In genomic region chr6:1542764-1543163, GRCh38 we compare ENCODE assay signal across 22 cellular contexts.
A peak's percentile ranks its signal among the peaks of the same experiment; 100 is the strongest.
DNase-seq lines count a peak whose midpoint lies in the region; ATAC-seq, FAIRE-seq and TF ChIP-seq lines count a peak whose summit lies in the region.
"Had no signal": no experiment of that assay in that cellular context is flagged by ENCODE, and none has a peak within 500 bp of the region (broad histone marks: within the 10 kb centered on the region; RNA-seq: fewer than 3 reads in every experiment).

No MANE protein-coding gene starts in this region.

- no peak overlapping the region for H2BK15ac ChIP-seq in H1 (ENCODE audit: low read length)

- no peak overlapping the region for H2BK5ac ChIP-seq in H1 (ENCODE audit: low read depth, low read length)

- TF ChIP-seq RAD21 in H1 (IDR thresholded peaks at IDR 0.05 in 1 of 2, conservative IDR thresholded peaks at IDR 0.05 in 1 of 2; ENCODE audit: low read depth in 2 of 2, low read length in 2 of 2), result no peak

- 70% methylated on average over 3 of the region's 3 CpGs; no CpG with 5 or more reads in 1 of the 2 experiments for WGBS in H1 (ENCODE audit: extremely low coverage in 1 of 2, insufficient coverage in 1 of 2, insufficient read length in 1 of 2, insufficient replicate concordance in 2 of 2, low coverage in 1 of 2, low lambda C conversion rate in 2 of 2, missing lambda C conversion rate in 1 of 2), 2 experiments

- no peaks in the 10 kb centered on the region for H3K27me3 Mint-ChIP-seq in CD4-positive, alpha-beta T cell
- H3K27me3 Mint-ChIP-seq in WTC11 (ENCODE audit: low read depth), result peaks cover 14% of the 10 kb centered on the region; the same call in 1 of the 2 replicates

- no peak overlapping the region for H3K9ac ChIP-seq in H1 (replicated peaks in 1 of 4; ENCODE audit: extremely low read depth in 1 of 4, low read depth in 3 of 4, low read length in 3 of 4)
- H3K9ac ChIP-seq: BLaER1 had no signal

- DNase-seq in CD4-positive, alpha-beta T cell, result no peak
- DNase-seq in WTC11 (ENCODE audit: low spot score) (no peak), H1 (ENCODE audit: low read depth in 1 of 2, low spot score in 2 of 2) (no peak), vagina (ENCODE audit: extremely low spot score in 2 of 2) (no peak), ACHN (no peak)
- DNase-seq in stimulated activated naive CD4-positive, alpha-beta T cell treated with Interleukin-2 at 50 U/mL for 16 hours (lab: John Stamatoyannopoulos, UW), result no peak
- DNase-seq: BE2C; C1 segment of cervical spinal cord; Caco-2; Calu3; CD4-positive, CD25-positive, alpha-beta regulatory T cell; CD8-positive, alpha-beta T cell; DMS79 treated with DMSO at 0.1 percent for 48 hours; GF-D8 had no signal

- no peak for TF ChIP-seq POLR2A in H1 (IDR thresholded peaks at IDR 0.05; ENCODE audit: control extremely low read depth in 1 of 2, low read depth in 2 of 2, low read length in 2 of 2)
- no peak for TF ChIP-seq POLR2A in vagina (IDR thresholded peaks at IDR 0.05)

- no peak for TF ChIP-seq EP300 in H1 (IDR thresholded peaks at IDR 0.05; ENCODE audit: borderline replicate concordance in 1 of 2, low read depth in 2 of 2, low read length in 2 of 2)

- no peaks in the 10 kb centered on the region for H3K79me1 ChIP-seq in H1 (ENCODE audit: low read depth, low read length)

- CTCF ChIA-PET in CD4-positive, alpha-beta T cell (lab: Charles Lee), result interaction anchor here (1.2 to 2.2 kb wide), 2 partner anchors 9 to 19 kb away, joined by 3 to 5 read pairs; no protein-coding TSS in a partner anchor
- CTCF ChIA-PET in WTC11 (lab: Charles Lee) (interaction anchor here (1.5 kb wide), 1 partner anchor 9 kb away, joined by 7 read pairs; no protein-coding TSS in a partner anchor), H1 (lab: Charles Lee; ENCODE audit: partially characterized antibody) (interaction anchor here (1.5 to 1.9 kb wide), 2 partner anchors 10 to 14 kb away, joined by 4 to 6 read pairs; no protein-coding TSS in a partner anchor)

- TF ChIP-seq CTCF in CD4-positive, alpha-beta T cell (IDR thresholded peaks at IDR 0.05), result no peak
- TF ChIP-seq CTCF in WTC11 (IDR thresholded peaks at IDR 0.05) (no peak), H1 (IDR thresholded peaks at IDR 0.05; ENCODE audit: control extremely low read depth in 1 of 3, insufficient read depth in 1 of 3, low read depth in 1 of 3, low read length in 3 of 3) (no peak), vagina (IDR thresholded peaks at IDR 0.05) (no peak)

- H3K4me1 Mint-ChIP-seq in CD4-positive, alpha-beta T cell (ENCODE audit: low read depth), result peaks cover 21% of the 10 kb centered on the region
- H3K4me1 Mint-ChIP-seq in WTC11, result peaks cover 6% of the 10 kb centered on the region
- H3K4me1 Mint-ChIP-seq: CD14-positive monocyte had no signal

- H2AFZ ChIP-seq in H1 (ENCODE audit: low read length), result no peak overlapping the region

- no peak overlapping the region for H3K4ac ChIP-seq in H1 (replicated peaks; ENCODE audit: insufficient read length, low read depth, low read length)

- no peak overlapping the region for H4K5ac ChIP-seq in H1 (ENCODE audit: insufficient read length, low read depth, low read length)

- no peaks in the 10 kb centered on the region; a peak in 1 of 7 replicates for H3K4me1 ChIP-seq in H1 (replicated peaks in 1 of 4; ENCODE audit: control insufficient read depth in 3 of 4, insufficient read depth in 4 of 4, low read length in 3 of 4)
- H3K4me1 ChIP-seq in vagina, result no peaks in the 10 kb centered on the region
- H3K4me1 ChIP-seq: A549, BE2C, BLaER1, Caco-2 had no signal

- POLR2A ChIA-PET in CD4-positive, alpha-beta T cell (lab: Charles Lee), result interaction anchor here (0.9 to 2.0 kb wide), 4 partner anchors 10 to 15 kb away, joined by 3 to 7 read pairs (median 4); no protein-coding TSS in a partner anchor
- POLR2A ChIA-PET in WTC11 (lab: Charles Lee) (no interaction called here), H1 (lab: Charles Lee; ENCODE audit: partially characterized antibody) (no interaction called here)

- in situ Hi-C loops in ACHN (cut with HindIII; ENCODE audit: low pct_ligation_motif_present, low pct_unique_long_range_greater_than_20kb, low sequenced_read_pairs), result no loop called here

- no peak overlapping the region for H3K18ac ChIP-seq in H1 (ENCODE audit: extremely low read depth, low read length)

- H3K27ac Mint-ChIP-seq in CD4-positive, alpha-beta T cell, result peak overlapping the region; percentile 20
- no peak overlapping the region for H3K27ac Mint-ChIP-seq in WTC11
- H3K27ac Mint-ChIP-seq: CD14-positive monocyte; CD4-positive, CD25-positive, alpha-beta regulatory T cell; CD8-positive, alpha-beta T cell had no signal

- no peak overlapping the region for H4K91ac ChIP-seq in H1 (replicated peaks; ENCODE audit: insufficient read length, low read length)

- FAIRE-seq in H1 (lab: Jason Lieb, UNC), result no peak
- FAIRE-seq: A549, D721Med, G401.6, GM12891, GM19239 had no signal

- no peak overlapping the region for H2BK20ac ChIP-seq in H1 (ENCODE audit: low read length)

- H3K23ac ChIP-seq in H1 (ENCODE audit: insufficient read length), result no peak overlapping the region

- H3K9me3 ChIP-seq in CD4-positive, alpha-beta T cell (ENCODE audit: control insufficient read depth, low read length), result no peaks in the 10 kb centered on the region
- H3K9me3 ChIP-seq in H1 (ENCODE audit: insufficient read depth in 2 of 2, low read depth in 1 of 2, low read length in 1 of 2) (0 out of 4 replicates have a peak, but pooled peaks cover 0 to 4% of the 10 kb centered on the region in 2 experiments), vagina (no peaks in the 10 kb centered on the region)
- H3K9me3 ChIP-seq: A549, BE2C, Caco-2 had no signal

- H3K14ac ChIP-seq in H1 (ENCODE audit: insufficient read length), result no peak overlapping the region

- H4K8ac ChIP-seq in H1 (ENCODE audit: extremely low read depth, insufficient read depth, low read length), result no peak overlapping the region

- H4K20me1 ChIP-seq in H1 (replicated peaks in 1 of 2; ENCODE audit: control insufficient read depth in 1 of 2, insufficient read depth in 2 of 2, low read length in 2 of 2), result no peaks in the 10 kb centered on the region
- H4K20me1 ChIP-seq: BLaER1 had no signal

- H2BK120ac ChIP-seq in H1 (replicated peaks; ENCODE audit: low read depth, low read length), result no peak overlapping the region

- H2BK12ac ChIP-seq in H1 (ENCODE audit: low read depth, low read length), result no peak overlapping the region

- no peak overlapping the region for H3K56ac ChIP-seq in H1 (replicated peaks; ENCODE audit: insufficient read length, low read depth, low read length)

- H3K79me2 ChIP-seq in H1 (ENCODE audit: control insufficient read depth in 1 of 2, insufficient read depth in 2 of 2, low read length in 2 of 2), result no peaks in the 10 kb centered on the region

- H2AK5ac ChIP-seq in H1 (ENCODE audit: low read depth, low read length), result no peak overlapping the region

- H3K27ac ChIP-seq in CD4-positive, alpha-beta T cell (ENCODE audit: low read depth, low read length), result no peak overlapping the region
- H3K27ac ChIP-seq in H1 (ENCODE audit: low read depth, low read length), result no peak overlapping the region
- no peak overlapping the region for H3K27ac ChIP-seq in vagina
- H3K27ac ChIP-seq: 22Rv1, A549, BLaER1 had no signal

- H3K4me2 ChIP-seq in H1 (ENCODE audit: insufficient read depth in 1 of 2, low read depth in 2 of 2, low read length in 2 of 2), result no peak overlapping the region
- H3K4me2 ChIP-seq: A549, BLaER1 had no signal

- intact Hi-C loops in CD4-positive, alpha-beta T cell (cut with DNase I, micrococcal nuclease), result no loop called here
- intact Hi-C loops in vagina (cut with DNase I), result no loop called here

- H3K4me3 Mint-ChIP-seq in CD4-positive, alpha-beta T cell, result no peak overlapping the region
- no peak overlapping the region for H3K4me3 Mint-ChIP-seq in WTC11
- H3K4me3 Mint-ChIP-seq: CD14-positive monocyte; CD4-positive, CD25-positive, alpha-beta regulatory T cell; CD8-positive, alpha-beta T cell had no signal

- H3K23me2 ChIP-seq in H1 (ENCODE audit: low read depth, low read length), result peaks cover 4% of the 10 kb centered on the region; the same call in 1 of the 2 replicates

- H3K36me3 ChIP-seq in H1 (ENCODE audit: control insufficient read depth in 2 of 4, insufficient read depth in 4 of 4, low read length in 3 of 4) (no peaks in the 10 kb centered on the region), vagina (no peaks in the 10 kb centered on the region)
- H3K36me3 ChIP-seq: BE2C had no signal

- peaks cover 32% of the 10 kb centered on the region for H3K36me3 Mint-ChIP-seq in CD4-positive, alpha-beta T cell (ENCODE audit: low read depth)
- no peaks in the 10 kb centered on the region for H3K36me3 Mint-ChIP-seq in WTC11
- H3K36me3 Mint-ChIP-seq: CD8-positive, alpha-beta T cell had no signal

- H3K27me3 ChIP-seq in CD4-positive, alpha-beta T cell (ENCODE audit: control insufficient read depth, insufficient read depth, low read length), result no peaks in the 10 kb centered on the region
- H3K27me3 ChIP-seq in H1 (replicated peaks in 1 of 4; ENCODE audit: control insufficient read depth in 3 of 4, extremely low read depth in 1 of 4, insufficient read depth in 3 of 4, low read length in 3 of 4), result no peaks in the 10 kb centered on the region; a peak in 1 of 7 replicates
- H3K27me3 ChIP-seq in vagina, result no peaks in the 10 kb centered on the region
- H3K27me3 ChIP-seq: BLaER1 had no signal

- H3K4me3 ChIP-seq in H1 (ENCODE audit: extremely low read depth in 1 of 4, insufficient read depth in 2 of 4, low read depth in 3 of 4, low read length in 4 of 4), result no peak overlapping the region
- no peak overlapping the region for H3K4me3 ChIP-seq in vagina
- H3K4me3 ChIP-seq: A549, BLaER1 had no signal

- peaks cover 2% of the 10 kb centered on the region for H3K9me3 Mint-ChIP-seq in CD4-positive, alpha-beta T cell
- H3K9me3 Mint-ChIP-seq in WTC11, result peaks cover 23% of the 10 kb centered on the region

- no peak for ATAC-seq in CD4-positive, alpha-beta T cell (ENCODE audit: poor library complexity)
- no peak for ATAC-seq in WTC11
- ATAC-seq: A549; CD8-positive, alpha-beta T cell had no signal

TF ChIP-seq in WTC11, 78 proteins besides CTCF, POLR2A, EP300 and RAD21 (continues in another document):
- no peak for TF ChIP-seq TP53 (CRISPR knock-in tag; IDR thresholded peaks at IDR 0.05)
- TF ChIP-seq GTF2I (CRISPR knock-in tag; conservative IDR thresholded peaks at IDR 0.05), result peak; percentile 89
- TF ChIP-seq ZNF416 (CRISPR knock-in tag; IDR thresholded peaks at IDR 0.05), result no peak

TF ChIP-seq in H1, 55 proteins besides CTCF, POLR2A, EP300 and RAD21:
- no peak for TF ChIP-seq BACH1 (IDR thresholded peaks at IDR 0.05; ENCODE audit: low read length)
- peak; percentile 62; the same call in 1 of the 2 replicates for TF ChIP-seq KDM1A (IDR thresholded peaks at IDR 0.05; ENCODE audit: borderline replicate concordance, low read length)
- no peak for TF ChIP-seq USF2 (IDR thresholded peaks at IDR 0.05; ENCODE audit: low read length)
